In the genomic region with DNA sequence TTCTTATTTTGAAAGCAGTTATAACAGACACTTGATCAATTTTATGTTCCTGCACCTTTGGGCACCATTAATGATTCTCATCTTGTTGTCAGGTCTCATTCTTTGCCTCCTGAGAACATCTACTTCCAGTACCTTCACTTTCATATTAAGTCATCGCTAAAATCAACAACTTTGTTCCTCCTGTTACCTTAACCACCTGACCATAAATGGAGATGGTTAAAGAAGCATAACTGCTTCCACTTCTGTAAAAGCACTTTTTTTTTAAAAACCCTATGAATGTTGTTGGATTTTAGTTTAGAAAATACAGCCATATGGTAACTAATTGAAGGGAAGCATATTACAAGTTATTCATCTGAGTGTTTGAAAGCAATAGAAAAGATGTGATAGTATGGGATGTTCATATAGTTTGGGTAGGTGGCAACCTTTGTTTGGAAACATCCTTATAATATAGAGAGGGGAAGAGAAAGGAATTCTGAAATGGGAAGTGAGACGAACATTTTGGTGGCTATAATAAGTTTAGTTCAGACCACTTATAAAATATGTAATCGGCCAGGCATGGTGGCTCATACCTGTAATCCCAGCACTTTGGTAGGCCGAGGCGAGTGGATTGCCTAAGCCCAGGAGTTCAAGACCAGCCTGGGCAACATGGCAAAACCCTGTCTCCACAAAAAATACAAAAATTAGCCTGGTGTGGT, we compare ENCODE assay signal across 12 cellular contexts. TPM values are rescaled to one million over a fixed set of nuclear protein-coding genes. Genes with fewer than 3 reads are reported as not detected.
DNase-seq lines count a peak whose midpoint lies in the region; ATAC-seq and TF ChIP-seq lines count a peak whose summit lies in the region.
"Had no signal": no experiment of that assay in that cellular context is flagged by ENCODE, and none has a peak within 500 bp of the region (broad histone marks: within the 10 kb centered on the region; RNA-seq: fewer than 3 reads in every experiment).

No MANE protein-coding gene starts in this region.

- no peaks in the 10 kb centered on the region for H3K9me3 ChIP-seq in CD8-positive, alpha-beta T cell (ENCODE audit: low read length)

- no peaks in the 10 kb centered on the region for H3K4me1 ChIP-seq in CD8-positive, alpha-beta T cell (ENCODE audit: insufficient read depth, low read length)

- H3K27me3 ChIP-seq in CD8-positive, alpha-beta T cell (ENCODE audit: insufficient read depth, low read length), result no peaks in the 10 kb centered on the region

- peaks cover 10% of the 10 kb centered on the region for H3K36me3 Mint-ChIP-seq in activated CD4-positive, alpha-beta memory T cell treated with anti-CD3 and anti-CD28 coated beads, Interleukin-2, amount 10 ng/mL, durations not matched to agents 7 days and 5 days (ENCODE audit: low read depth)
- peaks cover 13% of the 10 kb centered on the region for H3K36me3 Mint-ChIP-seq in CD8-positive, alpha-beta T cell

- no peak overlapping the region for H3K4me3 ChIP-seq in CD8-positive, alpha-beta T cell (ENCODE audit: low read depth, low read length)

- no peaks in the 10 kb centered on the region for H3K36me3 ChIP-seq in CD8-positive, alpha-beta T cell (ENCODE audit: insufficient read depth, low read length)

- intact Hi-C loops in CD8-positive, alpha-beta T cell (cut with DNase I, micrococcal nuclease), result no loop called here

- no peak for DNase-seq in activated CD4-positive, alpha-beta memory T cell treated with anti-CD3 and anti-CD28 coated beads, Interleukin-2, amount 10 ng/mL, durations not matched to agents 7 days and 5 days
- no peak for DNase-seq in HK-2 (ENCODE audit: unreplicated experiment)
- DNase-seq in amniotic stem cell (lab: John Stamatoyannopoulos, UW), result no peak
- no peak for DNase-seq in D341Med (ENCODE audit: low spot score)
- DNase-seq in CD8-positive, alpha-beta T cell, result no peak
- DNase-seq: activated CD4-positive, CD25-positive, alpha-beta regulatory T cell; DMS79 treated with DMSO at 0.1 percent for 48 hours; hypothalamus had no signal

- no peak for TF ChIP-seq CTCF in CD8-positive, alpha-beta T cell (IDR thresholded peaks at IDR 0.05)

- CTCF ChIA-PET in activated CD4-positive, alpha-beta memory T cell treated with anti-CD3 and anti-CD28 coated beads, Interleukin-2, amount 10 ng/mL, durations not matched to agents 7 days and 5 days (lab: Charles Lee), result no interaction called here
- CTCF ChIA-PET in CD8-positive, alpha-beta T cell (lab: Charles Lee), result no interaction called here

- peak; percentile 89 for ATAC-seq in GM18505 (IDR thresholded peaks at IDR 0.05; ENCODE audit: unreplicated experiment)
- ATAC-seq in GM19463 (IDR thresholded peaks at IDR 0.05; ENCODE audit: unreplicated experiment), result peak; percentile 87
- ATAC-seq in HG03064 (IDR thresholded peaks at IDR 0.05; ENCODE audit: low read depth, unreplicated experiment), result peak; percentile 81
- no peak for ATAC-seq in CD8-positive, alpha-beta T cell

- H3K4me1 Mint-ChIP-seq in activated CD4-positive, alpha-beta memory T cell treated with anti-CD3 and anti-CD28 coated beads, Interleukin-2, amount 10 ng/mL, durations not matched to agents 7 days and 5 days, result peaks cover 19% of the 10 kb centered on the region
- H3K4me1 Mint-ChIP-seq in CD8-positive, alpha-beta T cell (ENCODE audit: low read depth), result peaks cover 5% of the 10 kb centered on the region
- H3K4me1 Mint-ChIP-seq: neural crest cell had no signal

- peak overlapping the region; percentile 69 for H3K27ac Mint-ChIP-seq in activated CD4-positive, alpha-beta memory T cell treated with anti-CD3 and anti-CD28 coated beads, Interleukin-2, amount 10 ng/mL, durations not matched to agents 7 days and 5 days
- H3K27ac Mint-ChIP-seq in CD8-positive, alpha-beta T cell, result no peak overlapping the region

- H3K9me3 Mint-ChIP-seq in activated CD4-positive, alpha-beta memory T cell treated with anti-CD3 and anti-CD28 coated beads, Interleukin-2, amount 10 ng/mL, durations not matched to agents 7 days and 5 days, result no peaks in the 10 kb centered on the region
- peaks cover 2% of the 10 kb centered on the region for H3K9me3 Mint-ChIP-seq in CD8-positive, alpha-beta T cell

- no peak overlapping the region for H3K4me3 Mint-ChIP-seq in activated CD4-positive, alpha-beta memory T cell treated with anti-CD3 and anti-CD28 coated beads, Interleukin-2, amount 10 ng/mL, durations not matched to agents 7 days and 5 days
- H3K4me3 Mint-ChIP-seq in CD8-positive, alpha-beta T cell, result no peak overlapping the region
- H3K4me3 Mint-ChIP-seq: neural crest cell had no signal

- no peak overlapping the region for H3K27ac ChIP-seq in CD8-positive, alpha-beta T cell (ENCODE audit: low read depth, low read length)

- POLR2A ChIA-PET in activated CD4-positive, alpha-beta memory T cell treated with anti-CD3 and anti-CD28 coated beads, Interleukin-2, amount 10 ng/mL, durations not matched to agents 7 days and 5 days (lab: Charles Lee), result interaction anchor here (1.2 kb wide), 1 partner anchor 54 kb away, joined by 5 read pairs; the partner anchor contains the start of gene AFG1L
- POLR2A ChIA-PET in CD8-positive, alpha-beta T cell (lab: Charles Lee), result no interaction called here

- TF ChIP-seq POLR2A in GM18505 (IDR thresholded peaks at IDR 0.05; ENCODE audit: borderline replicate concordance, extremely low read depth, insufficient read depth, insufficient read length), result no peak

- H3K27me3 Mint-ChIP-seq in activated CD4-positive, alpha-beta memory T cell treated with anti-CD3 and anti-CD28 coated beads, Interleukin-2, amount 10 ng/mL, durations not matched to agents 7 days and 5 days, result no peaks in the 10 kb centered on the region
- H3K27me3 Mint-ChIP-seq in CD8-positive, alpha-beta T cell (ENCODE audit: low read depth), result no peaks in the 10 kb centered on the region

RNA-seq across cellular contexts. Expression of gene AFG1L, which starts 53.9 kb away (rescaled TPM):
- 1 to 10 TPM; 4.5 to 4.7 TPM for total RNA-seq in activated CD4-positive, alpha-beta memory T cell treated with anti-CD3 and anti-CD28 coated beads, Interleukin-2, amount 10 ng/mL, durations not matched to agents 7 days and 5 days
- 1 to 10 TPM; 3.3 to 4.0 TPM for total RNA-seq in CD8-positive, alpha-beta T cell
